ENCODE assay signal across 16 cellular contexts in genomic region chr4:130812117-130812765, GRCh38.
"Had no signal": no experiment of that assay in that cellular context is flagged by ENCODE, and none has a peak within 500 bp of the region (broad histone marks: within the 10 kb centered on the region; RNA-seq: fewer than 3 reads in every experiment).

No MANE protein-coding gene starts in this region.

- H3K27me3 ChIP-seq: cardiac muscle cell, hepatocyte, tibial artery, uterus had no signal

- H3K36me3 ChIP-seq: cardiac muscle cell, left ventricle myocardium inferior, tibial artery, uterus had no signal

- FAIRE-seq: kidney had no signal

- H3K36me3 Mint-ChIP-seq: activated naive CD4-positive, alpha-beta T cell treated with anti-CD3 and anti-CD28 coated beads, Interleukin-2, amount 50 U/mL, for 24 hours; stimulated activated memory B cell treated with anti-CD40 and anti-IgM and Interleukin-4, amounts not matched to agents 10 μg/mL and 1 μg/mL and 100 μg/mL, for 72 hours had no signal

- H3K9me3 ChIP-seq: tibial artery, uterus had no signal

- H3K27me3 Mint-ChIP-seq: activated naive CD4-positive, alpha-beta T cell treated with anti-CD3 and anti-CD28 coated beads, Interleukin-2, amount 50 U/mL, for 24 hours; effector memory CD8-positive, alpha-beta T cell; stimulated activated memory B cell treated with anti-CD40 and anti-IgM and Interleukin-4, amounts not matched to agents 10 μg/mL and 1 μg/mL and 100 μg/mL, for 72 hours had no signal

- H3K4me3 Mint-ChIP-seq: activated naive CD4-positive, alpha-beta T cell treated with anti-CD3 and anti-CD28 coated beads, Interleukin-2, amount 50 U/mL, for 24 hours; effector memory CD8-positive, alpha-beta T cell; nephron progenitor cell; stimulated activated memory B cell treated with anti-CD40 and anti-IgM and Interleukin-4, amounts not matched to agents 10 μg/mL and 1 μg/mL and 100 μg/mL, for 72 hours had no signal

- H3K4me3 ChIP-seq: cardiac muscle cell, coronary artery, hepatocyte, left ventricle myocardium inferior, tibial artery, uterus had no signal

- H3K9ac ChIP-seq: parathyroid adenoma had no signal

- H3K27ac Mint-ChIP-seq: activated naive CD4-positive, alpha-beta T cell treated with anti-CD3 and anti-CD28 coated beads, Interleukin-2, amount 50 U/mL, for 24 hours; effector memory CD8-positive, alpha-beta T cell; nephron progenitor cell; stimulated activated memory B cell treated with anti-CD40 and anti-IgM and Interleukin-4, amounts not matched to agents 10 μg/mL and 1 μg/mL and 100 μg/mL, for 72 hours had no signal

- H3K4me1 ChIP-seq: left ventricle myocardium inferior, parathyroid adenoma, tibial artery, uterus had no signal

- H3K4me1 Mint-ChIP-seq: activated naive CD4-positive, alpha-beta T cell treated with anti-CD3 and anti-CD28 coated beads, Interleukin-2, amount 50 U/mL, for 24 hours; nephron progenitor cell; stimulated activated memory B cell treated with anti-CD40 and anti-IgM and Interleukin-4, amounts not matched to agents 10 μg/mL and 1 μg/mL and 100 μg/mL, for 72 hours had no signal

- H3K79me2 ChIP-seq: hepatocyte, parathyroid adenoma had no signal

- DNase-seq: activated effector memory CD4-positive, alpha-beta T cell treated with Interleukin-2 at 50 U/mL for 16 hours; activated T-cell treated with anti-CD3 and anti-CD28 coated beads, Interleukin-2, amount 50 U/mL, for 1 hour; effector memory CD8-positive, alpha-beta T cell; kidney; left ventricle myocardium inferior; nephron progenitor cell; small intestine; tibial artery; uterus had no signal

- H2AFZ ChIP-seq: hepatocyte, parathyroid adenoma had no signal

- H3K4me2 ChIP-seq: hepatocyte had no signal

- H3K27ac ChIP-seq: cardiac muscle cell, coronary artery, hepatocyte, left ventricle myocardium inferior, parathyroid adenoma, tibial artery, uterus had no signal

- ATAC-seq: activated CD4-positive, CD25-positive, alpha-beta regulatory T cell treated with anti-CD3 and anti-CD28 coated beads, Interleukin-2, amount 50 U/mL, for 24 hours; effector memory CD8-positive, alpha-beta T cell; stimulated activated memory B cell treated with anti-CD40 and anti-IgM and Interleukin-4, amounts not matched to agents 10 μg/mL and 1 μg/mL and 100 μg/mL, for 72 hours had no signal
